In the genomic region with DNA sequence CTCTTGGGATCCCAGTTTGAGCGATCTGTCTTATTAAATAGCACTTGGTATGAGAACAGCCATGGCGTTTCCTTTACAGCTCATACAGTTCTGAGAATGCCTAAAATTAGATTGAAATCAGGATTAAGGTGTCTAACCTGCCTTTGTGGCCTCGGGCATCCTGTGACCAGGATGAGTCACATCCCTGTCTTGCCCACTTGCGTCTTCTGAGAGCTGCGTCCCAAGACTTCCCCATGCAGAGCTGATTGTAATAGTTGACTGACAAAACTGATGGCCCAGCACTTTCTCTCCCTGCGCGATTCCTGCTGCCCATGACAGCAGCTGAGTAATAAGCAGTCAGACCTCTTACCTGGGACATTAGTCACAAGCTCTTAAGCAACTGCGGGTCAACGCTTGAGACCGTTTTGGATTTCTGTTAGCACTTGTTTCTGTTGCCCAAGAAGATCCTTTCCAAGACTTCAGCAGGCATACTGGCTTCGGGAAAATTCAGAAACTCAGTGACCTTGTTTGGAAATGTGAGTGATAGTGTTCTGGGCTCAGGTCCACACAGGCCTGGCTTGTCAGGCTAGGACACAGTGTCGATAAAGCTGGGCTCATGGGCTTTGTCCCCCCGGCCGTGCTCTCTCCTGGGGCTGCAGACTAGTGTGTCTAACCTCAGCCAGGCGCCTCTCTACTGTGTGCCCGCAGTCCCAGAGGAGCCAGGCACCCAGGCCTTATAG, we compare ENCODE assay signal across 8 cellular contexts.
DNase-seq lines count a peak whose midpoint lies in the region; ATAC-seq and TF ChIP-seq lines count a peak whose summit lies in the region.

No MANE protein-coding gene starts in this region.

- no peak overlapping the region for H2BK12ac ChIP-seq in H9 (ENCODE audit: insufficient read length, low read depth, low read length)

- H4K91ac ChIP-seq in H9 (ENCODE audit: insufficient read length, low read depth, low read length): no peak overlapping the region

- H3K4ac ChIP-seq in H9 (ENCODE audit: low read depth, low read length): no peak overlapping the region

- peaks cover 28% of the 10 kb centered on the region for H3F3A ChIP-seq in PC-3 (ENCODE audit: low read length, unreplicated experiment)

- peaks cover 66% of the 10 kb centered on the region for H3K4me1 ChIP-seq in PC-3 (ENCODE audit: insufficient read depth, low read length)
- peaks cover 23% of the 10 kb centered on the region for H3K4me1 ChIP-seq in right cardiac atrium (ENCODE audit: control insufficient read depth, insufficient read depth, low read length)
- peaks cover 12% of the 10 kb centered on the region for H3K4me1 ChIP-seq in H9 (ENCODE audit: insufficient read depth, low read length)

- H2AFZ ChIP-seq in PC-3 (ENCODE audit: low read length) (no peak overlapping the region), H9 (ENCODE audit: low read length) (no peak overlapping the region)

- H3K23me2 ChIP-seq in H9 (ENCODE audit: insufficient read length, low read depth, low read length, poor library complexity, severe bottlenecking): no peaks in the 10 kb centered on the region

- 0 out of 2 replicates have a peak, but pooled peaks cover 5% of the 10 kb centered on the region for H3K36me3 Mint-ChIP-seq in HFFc6 (ENCODE audit: low read depth)
- H3K36me3 Mint-ChIP-seq in H9 (ENCODE audit: insufficient read depth in 1 of 3, low read depth in 3 of 3): no peaks in the 10 kb centered on the region

- H3K23ac ChIP-seq in H9 (ENCODE audit: insufficient read length, low read depth, low read length): no peak overlapping the region

- H3K79me2 ChIP-seq in PC-3 (ENCODE audit: low read length) (0 out of 2 replicates have a peak, but pooled peaks cover 4% of the 10 kb centered on the region), H9 (ENCODE audit: insufficient read depth, low read length) (0 out of 2 replicates have a peak, but pooled peaks cover 2% of the 10 kb centered on the region)

- ATAC-seq in PC-3 (peak; percentile 73), right cardiac atrium (peak; percentile 78 to 90)

- no peaks in the 10 kb centered on the region for H3K9me3 ChIP-seq in PC-3 (ENCODE audit: low read length)
- H3K9me3 ChIP-seq in right cardiac atrium (ENCODE audit: control insufficient read depth, low read length): no peaks in the 10 kb centered on the region
- H3K9me3 ChIP-seq in H9 (ENCODE audit: control insufficient read depth, low read depth, low read length): no peaks in the 10 kb centered on the region

- intact Hi-C loops in PC-3 (cut with micrococcal nuclease) (loop anchor here (1.0 to 2.0 kb wide), 5 partner anchors 12 to 136 kb away; no protein-coding TSS in a partner anchor), right cardiac atrium (cut with DNase I) (loop anchor here in 2 of 4 donors (5.0 to 10.0 kb wide), 2 partner anchors 51 to 53 kb away; no protein-coding TSS in a partner anchor)

- no peak overlapping the region; the same call in 1 of the 2 replicates for H3K14ac ChIP-seq in H9 (ENCODE audit: insufficient read depth, low read length)

- TF ChIP-seq CTCF in HFFc6 (IDR thresholded peaks at IDR 0.05) (no peak), PC-3 (conservative IDR thresholded peaks at IDR 0.05; ENCODE audit: low read depth, low read length) (no peak), H9 (conservative IDR thresholded peaks at IDR 0.05) (no peak)

- POLR2A ChIA-PET in PC-3 (lab: Charles Lee; ENCODE audit: unreplicated experiment): interaction anchor here (0.6 to 2.2 kb wide), 10 partner anchors 12 to 237 kb away, joined by 3 to 13 read pairs (median 6); partner anchors contain the start of gene SNAPC1

- H3K4me3 ChIP-seq in PC-3 (ENCODE audit: low read length) (peak overlapping the region; percentile 27; the same call in 1 of the 2 replicates), right cardiac atrium (ENCODE audit: low read length) (no peak overlapping the region)

- H3K4me1 Mint-ChIP-seq in HFFc6 (ENCODE audit: low read depth): peaks cover 63% of the 10 kb centered on the region
- H3K4me1 Mint-ChIP-seq in H9: peaks cover 34 to 37% of the 10 kb centered on the region in 2 experiments

- no peak overlapping the region for H2BK5ac ChIP-seq in H9 (ENCODE audit: insufficient read length, low read length)

- H3K27ac ChIP-seq in PC-3 (ENCODE audit: low read length) (peak overlapping the region; percentile 95), right cardiac atrium (ENCODE audit: low read length) (peak overlapping the region; percentile 98), H9 (ENCODE audit: insufficient read length, low read depth, low read length) (no peak overlapping the region)

- peak overlapping the region; percentile 76 for H3K4me2 ChIP-seq in PC-3 (ENCODE audit: low read length)
- no peak overlapping the region for H3K4me2 ChIP-seq in H9 (ENCODE audit: insufficient read depth, insufficient read length, low read length)

- H3K27me3 ChIP-seq in PC-3 (ENCODE audit: low read length) (no peaks in the 10 kb centered on the region), right cardiac atrium (ENCODE audit: control insufficient read depth, insufficient read depth) (no peaks in the 10 kb centered on the region), H9 (ENCODE audit: insufficient read depth, low read length) (no peaks in the 10 kb centered on the region)

- H2AK5ac ChIP-seq in H9 (ENCODE audit: insufficient read length, low read length): no peak overlapping the region

- H3K27ac Mint-ChIP-seq in HFFc6: peak overlapping the region; percentile 86
- H3K27ac Mint-ChIP-seq in H9: peak overlapping the region in 1 of 3 experiments; percentile 15; a peak in 3 of 7 replicates

- no peak overlapping the region; the same call in 1 of the 2 replicates for H2BK15ac ChIP-seq in H9 (ENCODE audit: low read depth, low read length)

- CTCF ChIA-PET in PC-3 (lab: Charles Lee): interaction anchor here (2.0 to 2.4 kb wide), 2 partner anchors 12 to 50 kb away, joined by 7 to 10 read pairs; no protein-coding TSS in a partner anchor

- no peak overlapping the region for H3K18ac ChIP-seq in H9 (ENCODE audit: insufficient read length, low read depth, low read length)

- no peak overlapping the region for H3T11ph ChIP-seq in H9 (ENCODE audit: low read length)

- H4K8ac ChIP-seq in H9 (replicated peaks; ENCODE audit: insufficient read length, low read depth, low read length): no peak overlapping the region

- no peaks in the 10 kb centered on the region for H4K20me1 ChIP-seq in PC-3 (ENCODE audit: low read length)
- no peaks in the 10 kb centered on the region for H4K20me1 ChIP-seq in H9 (ENCODE audit: control insufficient read depth, insufficient read depth, insufficient read length)

- 0 out of 2 replicates have a peak, but pooled peaks cover 2% of the 10 kb centered on the region for H3K36me3 ChIP-seq in PC-3 (ENCODE audit: low read depth, low read length)

- H4K5ac ChIP-seq in H9 (ENCODE audit: insufficient read length, low read depth, low read length): no peak overlapping the region

- no peaks in the 10 kb centered on the region for H3K9me3 Mint-ChIP-seq in HFFc6
- H3K9me3 Mint-ChIP-seq in H9: no peaks in the 10 kb centered on the region

- no peak overlapping the region for H2BK20ac ChIP-seq in H9 (ENCODE audit: low read depth, low read length, poor library complexity, severe bottlenecking)

- H3K9me2 ChIP-seq in PC-3 (replicated peaks; ENCODE audit: low read length): no peaks in the 10 kb centered on the region

- H3K9ac ChIP-seq in PC-3 (ENCODE audit: low read length): peak overlapping the region; percentile 90
- H3K9ac ChIP-seq in H9 (ENCODE audit: extremely low read depth, insufficient read length, low read length): no peak overlapping the region

- H3K4me3 Mint-ChIP-seq in HFFc6: peak overlapping the region; percentile 56
- H3K4me3 Mint-ChIP-seq in H9: no peak overlapping the region

- H3K27me3 Mint-ChIP-seq in HFFc6 (ENCODE audit: insufficient read depth) (no peaks in the 10 kb centered on the region; the same call in 1 of the 2 replicates), H9 (ENCODE audit: low read depth) (no peaks in the 10 kb centered on the region)

- 35% methylated on average over 16 of the region's 16 CpGs for WGBS in right cardiac atrium
- WGBS in H9 (ENCODE audit: extremely low coverage, insufficient read length, low lambda C conversion rate): no CpG with 5 or more reads among the region's 16 CpGs

- no peak overlapping the region for H2BK120ac ChIP-seq in H9 (ENCODE audit: low read depth, low read length, poor library complexity, severe bottlenecking)

- BruUV-seq in PC-3 (replicated peaks; lab: Mats Ljungman, UMichigan): TSS peak; percentile 86

- DNase-seq in GDM1 (lab: John Stamatoyannopoulos, UW) (peak; percentile 22), HFFc6 (peak; percentile 59), PC-3 (peak; percentile 100), right cardiac atrium (peak; percentile 69 to 89 (median 84)), AG20443 (ENCODE audit: low spot score) (no peak), H9 (no peak)
- DNase-seq in activated effector memory CD4-positive, alpha-beta T cell treated with Interleukin-2 at 50 U/mL for 16 hours: peak; percentile 56
- DNase-seq in stimulated activated CD4-positive, alpha-beta T cell treated with anti-CD3 and anti-CD28 coated beads, Interleukin-4, amount 100 ng/mL, for 24 hours: peak; percentile 74

- H3K56ac ChIP-seq in H9 (ENCODE audit: insufficient read length, low read depth, low read length): no peak overlapping the region

- no peaks in the 10 kb centered on the region for H3K79me1 ChIP-seq in H9 (ENCODE audit: insufficient read depth, low read depth, low read length, poor library complexity, severe bottlenecking)

Comparison
In these comparisons a context has a peak if more than half of its experiments do, and no peak if none do; other contexts are left out.
1. DNase-seq: peak in GDM1 (single experiment), HFFc6 (single experiment), PC-3 (single experiment), activated effector memory CD4-positive, alpha-beta T cell treated with Interleukin-2 at 50 U/mL for 16 hours (single experiment), right cardiac atrium (3 of 3) and stimulated activated CD4-positive, alpha-beta T cell treated with anti-CD3 and anti-CD28 coated beads, Interleukin-4, amount 100 ng/mL, for 24 hours (single experiment); none in AG20443 (single experiment) and H9 (single experiment).